In genomic region chr2:172680595-172681176, GRCh38 we compare ENCODE assay signal across 1 cellular context.
TF ChIP-seq lines count a peak whose summit lies in the region.

No MANE protein-coding gene starts in this region.

TF ChIP-seq in HepG2, 621 proteins besides CTCF, POLR2A, EP300 and RAD21 (continued from another document):
- TF ChIP-seq PBX2 (CRISPR knock-in tag; IDR thresholded peaks at IDR 0.05) = no peak
- no peak for TF ChIP-seq RARA (CRISPR knock-in tag; IDR thresholded peaks at IDR 0.05)
- TF ChIP-seq PCBP2 (optimal IDR thresholded peaks at IDR 0.05; ENCODE audit: low read depth, low read length, poor library complexity, severe bottlenecking) = no peak
- no peak for TF ChIP-seq GMEB1 (CRISPR knock-in tag; IDR thresholded peaks at IDR 0.05; ENCODE audit: borderline replicate concordance)
- TF ChIP-seq TCF7 (IDR thresholded peaks at IDR 0.05; ENCODE audit: low read depth) = no peak
- no peak for TF ChIP-seq ZNF138 (CRISPR knock-in tag; IDR thresholded peaks at IDR 0.05; ENCODE audit: low read depth)
- no peak for TF ChIP-seq PLRG1 (conservative IDR thresholded peaks at IDR 0.05)
- no peak for TF ChIP-seq MBD4 (IDR thresholded peaks at IDR 0.05; ENCODE audit: borderline replicate concordance, low read length)
- TF ChIP-seq MAFF (IDR thresholded peaks at IDR 0.05; ENCODE audit: low read depth, low read length) = no peak
- TF ChIP-seq FLYWCH1 (CRISPR knock-in tag; IDR thresholded peaks at IDR 0.05) = no peak
- TF ChIP-seq STAT5B (CRISPR knock-in tag; IDR thresholded peaks at IDR 0.05) = no peak
- TF ChIP-seq ZNF331 (CRISPR knock-in tag; IDR thresholded peaks at IDR 0.05) = no peak
- TF ChIP-seq ATF7 (IDR thresholded peaks at IDR 0.05) = no peak
- TF ChIP-seq ATF7 (CRISPR knock-in tag; IDR thresholded peaks at IDR 0.05) = no peak
- TF ChIP-seq ATM (IDR thresholded peaks at IDR 0.05; ENCODE audit: borderline replicate concordance) = no peak
- TF ChIP-seq ZNF672 (CRISPR knock-in tag; IDR thresholded peaks at IDR 0.05) = no peak
TF ChIP-seq in HepG2: peak in this region for 0.
